ENCODE assay signal across 8 cellular contexts in the genomic region with DNA sequence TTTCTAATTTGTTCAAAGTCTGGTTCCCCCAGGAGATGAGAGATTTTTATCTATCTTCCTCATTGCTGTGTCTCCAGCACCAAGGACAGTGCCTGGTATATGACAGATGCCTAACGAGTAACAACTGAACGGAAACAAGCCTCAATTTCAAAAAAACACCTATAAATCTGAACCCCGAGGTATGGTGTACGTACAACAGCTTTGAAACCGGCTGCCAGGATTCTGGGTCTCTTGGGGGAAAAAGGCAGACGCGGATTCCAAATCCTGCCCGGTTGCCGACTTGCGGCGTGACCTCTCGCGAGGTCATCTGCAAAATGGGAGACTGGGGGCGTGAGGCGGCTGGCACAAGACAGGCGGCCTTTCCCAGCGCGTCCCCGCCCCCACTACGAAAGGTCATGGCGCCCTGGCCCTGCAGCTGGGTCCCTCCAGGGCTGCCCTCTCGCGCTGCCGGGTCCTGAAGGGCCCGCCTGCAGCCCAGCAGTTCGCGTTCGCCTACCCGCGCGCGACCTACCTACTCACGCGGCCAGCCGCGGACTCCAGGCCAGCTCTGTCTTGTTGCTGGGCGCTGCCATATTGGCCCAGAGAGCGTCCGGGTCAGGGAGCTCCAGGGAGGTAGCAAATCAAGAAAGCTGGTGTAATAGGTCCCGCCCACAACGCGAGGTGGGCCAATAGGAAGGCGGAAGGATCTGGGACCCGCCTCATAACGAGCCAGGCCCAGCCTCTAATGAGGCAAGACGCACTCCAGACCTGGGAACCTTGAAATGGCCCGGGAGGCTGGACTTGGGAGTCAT. TPM values are rescaled to one million over a fixed set of nuclear protein-coding genes. Genes with fewer than 3 reads are reported as not detected.
DNase-seq lines count a peak whose midpoint lies in the region; ATAC-seq and TF ChIP-seq lines count a peak whose summit lies in the region.

A gene with protein sequence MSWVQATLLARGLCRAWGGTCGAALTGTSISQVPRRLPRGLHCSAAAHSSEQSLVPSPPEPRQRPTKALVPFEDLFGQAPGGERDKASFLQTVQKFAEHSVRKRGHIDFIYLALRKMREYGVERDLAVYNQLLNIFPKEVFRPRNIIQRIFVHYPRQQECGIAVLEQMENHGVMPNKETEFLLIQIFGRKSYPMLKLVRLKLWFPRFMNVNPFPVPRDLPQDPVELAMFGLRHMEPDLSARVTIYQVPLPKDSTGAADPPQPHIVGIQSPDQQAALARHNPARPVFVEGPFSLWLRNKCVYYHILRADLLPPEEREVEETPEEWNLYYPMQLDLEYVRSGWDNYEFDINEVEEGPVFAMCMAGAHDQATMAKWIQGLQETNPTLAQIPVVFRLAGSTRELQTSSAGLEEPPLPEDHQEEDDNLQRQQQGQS (minus strand): TSS at position 584 of the 791 bp plus-strand sequence. CDS start 9,964 bp downstream, outside the sequence.

- H3K27ac Mint-ChIP-seq in activated naive CD4-positive, alpha-beta T cell treated with anti-CD3 and anti-CD28 coated beads, Interleukin-2, amount 50 U/mL, for 72 hours: peak within 1 kb of the TSS; percentile 93 to 96

- H3K27ac ChIP-seq in temporal lobe (ENCODE audit: low read depth, low read length): peak within 1 kb of the TSS; percentile 80

- H3K4me3 ChIP-seq in GM06990 (replicated peaks; ENCODE audit: low read depth, low read length): peak within 1 kb of the TSS; percentile 80

- H3K27me3 ChIP-seq in GM06990 (replicated peaks; ENCODE audit: control insufficient read depth, insufficient read depth, low read length): no peaks in the 10 kb centered on the region

- no peaks in the 10 kb centered on the region for H3K36me3 ChIP-seq in GM06990 (ENCODE audit: control insufficient read depth, insufficient read depth, low read length)

- peak; percentile 95 for DNase-seq in GM06990 (ENCODE audit: extremely low read depth, insufficient read length)
- peak; percentile 96 for DNase-seq in NCI-H1092 treated with DMSO at 0.1 percent for 48 hours (lab: John Stamatoyannopoulos, UW)
- DNase-seq in SKM-1 (lab: John Stamatoyannopoulos, UW; ENCODE audit: unreplicated experiment): peak; percentile 96
- peak; percentile 90 to 95 for DNase-seq in activated naive CD4-positive, alpha-beta T cell treated with anti-CD3 and anti-CD28 coated beads, Interleukin-2, amount 50 U/mL, for 72 hours (ENCODE audit: low spot score in 2 of 2)
- peak; percentile 87 for DNase-seq in glomerular endothelial cell (ENCODE audit: extremely low read depth, low read depth, low spot score)
- DNase-seq in occipital lobe (lab: John Stamatoyannopoulos, UW): peak; percentile 96

- ATAC-seq in HG02610 (IDR thresholded peaks at IDR 0.05; ENCODE audit: unreplicated experiment): peak; percentile 94
- peak; percentile 97 to 98 for ATAC-seq in activated naive CD4-positive, alpha-beta T cell treated with anti-CD3 and anti-CD28 coated beads, Interleukin-2, amount 50 U/mL, for 72 hours

- TF ChIP-seq CTCF in GM06990 (IDR thresholded peaks at IDR 0.05; ENCODE audit: insufficient read depth, low read length, poor library complexity, severe bottlenecking): no peak

- peaks cover 0 to 5% of the 10 kb centered on the region in 2 donors for H3K36me3 Mint-ChIP-seq in activated naive CD4-positive, alpha-beta T cell treated with anti-CD3 and anti-CD28 coated beads, Interleukin-2, amount 50 U/mL, for 72 hours

- H3K9me3 Mint-ChIP-seq in activated naive CD4-positive, alpha-beta T cell treated with anti-CD3 and anti-CD28 coated beads, Interleukin-2, amount 50 U/mL, for 72 hours: no peaks in the 10 kb centered on the region

RNA-seq across cellular contexts. Expression of the gene that starts here (rescaled TPM):
- total RNA-seq in activated naive CD4-positive, alpha-beta T cell treated with anti-CD3 and anti-CD28 coated beads, Interleukin-2, amount 50 U/mL, for 72 hours: 10 to 100 TPM; 43.0 to 73.3 TPM
- 24.9 and 25.3 TPM in 2 replicates for total RNA-seq in glomerular endothelial cell
- total RNA-seq in occipital lobe: 25.3 TPM
- 26.3 TPM for total RNA-seq in temporal lobe

Comparison
In these comparisons a context has a peak if more than half of its experiments do, and no peak if none do; other contexts are left out.
1. Peak in every context shown above with its lines: DNase-seq, ATAC-seq, H3K4me3 ChIP-seq and H3K27ac ChIP-seq.